ENCODE assay signal across 1 cellular context in the genomic region with DNA sequence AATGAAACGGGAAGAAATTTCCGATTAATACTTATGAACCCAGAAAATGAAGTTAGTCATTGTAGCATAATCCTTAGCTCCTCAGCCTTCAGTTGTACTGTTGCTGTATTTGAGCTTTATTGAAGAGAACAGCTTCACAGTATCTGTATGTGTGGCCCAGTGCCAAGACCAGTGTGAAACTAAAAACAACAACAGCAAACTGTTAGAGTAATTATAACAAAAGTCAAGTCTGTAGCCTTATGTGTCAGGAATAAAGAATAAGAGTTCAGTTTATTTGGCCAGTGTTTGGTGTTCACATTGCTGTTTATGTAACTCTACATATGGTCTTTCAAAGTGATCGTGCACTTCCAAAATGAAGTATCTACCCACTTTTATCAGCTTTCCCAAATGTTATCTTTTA.
TF ChIP-seq lines count a peak whose summit lies in the region.

No MANE protein-coding gene starts in this region.

TF ChIP-seq in endothelial cell of umbilical vein, 7 proteins besides CTCF, POLR2A, EP300 and RAD21 (continued from another document):
- TF ChIP-seq, protein P1, sequence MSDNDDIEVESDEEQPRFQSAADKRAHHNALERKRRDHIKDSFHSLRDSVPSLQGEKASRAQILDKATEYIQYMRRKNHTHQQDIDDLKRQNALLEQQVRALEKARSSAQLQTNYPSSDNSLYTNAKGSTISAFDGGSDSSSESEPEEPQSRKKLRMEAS (IDR thresholded peaks at IDR 0.05; ENCODE audit: insufficient read depth, insufficient read length), result no peak
- no peak for TF ChIP-seq EZH2 (IDR thresholded peaks at IDR 0.05; ENCODE audit: borderline replicate concordance, low read depth, low read length, severe bottlenecking)
- no peak for TF ChIP-seq JUN (IDR thresholded peaks at IDR 0.05; ENCODE audit: borderline replicate concordance, insufficient read depth, insufficient read length, low read depth)
- no peak for TF ChIP-seq MYC (IDR thresholded peaks at IDR 0.05; ENCODE audit: low read depth, low read length)
- TF ChIP-seq POLR2AphosphoS5 (IDR thresholded peaks at IDR 0.05; ENCODE audit: insufficient read depth, low read depth, low read length), result no peak
- TF ChIP-seq GATA2 (IDR thresholded peaks at IDR 0.05; ENCODE audit: insufficient read depth, insufficient read length, low read depth, low read length), result no peak
